In genomic region chr7:17989546-17989945, GRCh38 we compare ENCODE assay signal across 16 cellular contexts. TPM values are rescaled to one million over a fixed set of nuclear protein-coding genes. Genes with fewer than 3 reads are reported as not detected.
DNase-seq lines count a peak whose midpoint lies in the region; ATAC-seq, FAIRE-seq and TF ChIP-seq lines count a peak whose summit lies in the region.
"Had no signal": no experiment of that assay in that cellular context is flagged by ENCODE, and none has a peak within 500 bp of the region (broad histone marks: within the 10 kb centered on the region; RNA-seq: fewer than 3 reads in every experiment).

No MANE protein-coding gene starts in this region.

- no peak for TF ChIP-seq CTCF in bronchial epithelial cell (IDR thresholded peaks at IDR 0.05; ENCODE audit: insufficient read depth, low read length, severe bottlenecking)
- TF ChIP-seq CTCF in adrenal gland (IDR thresholded peaks at IDR 0.05): no peak

- H3K4me1 ChIP-seq in adrenal gland (replicated peaks in 1 of 2): no peaks in the 10 kb centered on the region

- H3K36me3 ChIP-seq in bronchial epithelial cell (ENCODE audit: control insufficient read depth, insufficient read depth, low read length): no peaks in the 10 kb centered on the region
- no peaks in the 10 kb centered on the region for H3K36me3 ChIP-seq in adrenal gland (replicated peaks in 1 of 2)
- H3K36me3 ChIP-seq: sigmoid colon had no signal

- no peak overlapping the region for H3K27ac ChIP-seq in adrenal gland
- H3K27ac ChIP-seq: sigmoid colon had no signal

- H3K9me3 ChIP-seq in adrenal gland (replicated peaks in 1 of 3): no peaks in the 10 kb centered on the region
- H3K9me3 ChIP-seq: sigmoid colon had no signal

- H3K4me3 ChIP-seq in bronchial epithelial cell (ENCODE audit: low read depth, low read length) (no peak overlapping the region), adrenal gland (no peak overlapping the region)
- H3K4me3 ChIP-seq: sigmoid colon had no signal

- DNase-seq in AG20443 (ENCODE audit: low spot score) (peak; percentile 17), LHCN-M2 (ENCODE audit: low read depth) (peak; percentile 47), bronchial epithelial cell (ENCODE audit: low read depth) (peak; percentile 29), left colon (peak; percentile 15 to 39), adrenal gland (no peak), dedifferentiated amniotic fluid mesenchymal stem cell (ENCODE audit: extremely low spot score) (no peak), left lobe of liver (ENCODE audit: low spot score) (no peak)
- DNase-seq: activated CD4-positive, alpha-beta T cell treated with anti-CD3 and anti-CD28 coated beads, Interleukin-2, amount 50 U/mL, for 1 hour; activated naive CD4-positive, alpha-beta T cell treated with anti-CD3 and anti-CD28 coated beads, Interleukin-2, amount 50 U/mL, for 16 hours; occipital lobe; sigmoid colon; stimulated activated CD4-positive, alpha-beta T cell treated with anti-CD3 and anti-CD28 coated beads, Interleukin-2, amount 100 ng/mL, for 24 hours had no signal

- no peak for FAIRE-seq in bronchial epithelial cell (lab: Jason Lieb, UNC)
- FAIRE-seq: keratinocyte, TTC549 had no signal

- H3K27me3 ChIP-seq in bronchial epithelial cell (ENCODE audit: control insufficient read depth, insufficient read depth, low read length) (no peaks in the 10 kb centered on the region), adrenal gland (no peaks in the 10 kb centered on the region)
- H3K27me3 ChIP-seq: sigmoid colon had no signal

- ATAC-seq in left colon: peak; percentile 81
- no peak for ATAC-seq in left lobe of liver
- ATAC-seq in HG03196 (IDR thresholded peaks at IDR 0.05; ENCODE audit: unreplicated experiment): no peak
- ATAC-seq: Panc1 had no signal

- 80 to 87% (median 82%) methylated on average over 4 to 5 of the region's 5 CpGs for WGBS in adrenal gland, 4 donors

- TF ChIP-seq POLR2A in adrenal gland (IDR thresholded peaks at IDR 0.05): no peak

- intact Hi-C loops in left colon (cut with DNase I, micrococcal nuclease) (no loop called here), adrenal gland (cut with DNase I) (no loop called here)

RNA-seq across cellular contexts. Expression of gene PRPS1L1, which starts 38.1 kb away (rescaled TPM):
- total RNA-seq in LHCN-M2 (2014; rRNA removed) (not detected in 2 replicates), bronchial epithelial cell (not detected in 2 replicates), left colon (not detected), adrenal gland (not detected), left lobe of liver (not detected)
- polyA plus RNA-seq in LHCN-M2 (2012): not detected
- not detected for polyA plus RNA-seq in adrenal gland
- total RNA-seq: occipital lobe, sigmoid colon had no signal
- polyA plus RNA-seq: keratinocyte, sigmoid colon had no signal

RNA-seq across cellular contexts. Expression of gene SNX13, which starts 49.3 kb away (rescaled TPM):
- total RNA-seq in LHCN-M2 (2014; rRNA removed) (65.8 and 81.9 TPM in 2 replicates), bronchial epithelial cell (30.2 and 32.9 TPM in 2 replicates), left colon (10 to 100 TPM; 63.2 to 63.8 TPM), adrenal gland (100 to 1,000 TPM in 1 of 8 donors, 10 to 100 TPM in 7; 42.7 to 113 (median 68.8) TPM), left lobe of liver (20.5 TPM)
- polyA plus RNA-seq in LHCN-M2 (2012): 8.7 TPM
- polyA plus RNA-seq in adrenal gland: 10 to 100 TPM in 1 of 3 donors, 1 to 10 TPM in 2; 8.5 to 49.0 (median 9.0) TPM

Comparison
In these comparisons a context has a peak if more than half of its experiments do, and no peak if none do; other contexts are left out.
1. DNase-seq: peak in AG20443 (single experiment), LHCN-M2 (single experiment), bronchial epithelial cell (single experiment) and left colon (2 of 2); none in adrenal gland (0 of 7), dedifferentiated amniotic fluid mesenchymal stem cell (single experiment) and left lobe of liver (single experiment).